10 cellular contexts compared by ENCODE assay signal in genomic region chr7:101108330-101108857, GRCh38. TPM values are rescaled to one million over a fixed set of nuclear protein-coding genes. Genes with fewer than 3 reads are reported as not detected.
DNase-seq lines count a peak whose midpoint lies in the region.
"Had no signal": no experiment of that assay in that cellular context is flagged by ENCODE, and none has a peak within 500 bp of the region (broad histone marks: within the 10 kb centered on the region; RNA-seq: fewer than 3 reads in every experiment).

No MANE protein-coding gene starts in this region.

- no peaks in the 10 kb centered on the region for H3K9me3 ChIP-seq in GM23248 (ENCODE audit: low read depth)

- no peak overlapping the region for H3K4me3 ChIP-seq in GM23248

- no peak overlapping the region for H3K4me2 ChIP-seq in GM23248 (ENCODE audit: unreplicated experiment)

- no peaks in the 10 kb centered on the region for H3K36me3 ChIP-seq in GM23248 (ENCODE audit: low read depth)

- no peaks in the 10 kb centered on the region for H4K20me1 ChIP-seq in GM23248 (ENCODE audit: insufficient read depth)

- no peaks in the 10 kb centered on the region for H3F3A ChIP-seq in GM23248 (ENCODE audit: insufficient read depth)

- no peak overlapping the region for H2AFZ ChIP-seq in GM23248

- H3K9ac ChIP-seq in GM23248 = no peak overlapping the region

- no peaks in the 10 kb centered on the region for H3K27me3 ChIP-seq in GM23248 (replicated peaks; ENCODE audit: insufficient read depth)

- no peaks in the 10 kb centered on the region for H3K9me2 ChIP-seq in GM23248 (ENCODE audit: insufficient read depth)

- WGBS in GM23248 (ENCODE audit: low coverage in 1 of 2, low lambda C conversion rate in 2 of 2, missing lambda C conversion rate in 2 of 2), 2 experiments = 90 to 92% methylated on average over 15 to 16 of the region's 16 CpGs

- DNase-seq in Ammon's horn (ENCODE audit: low spot score) (peak; percentile 64), NCI-H2227 (lab: John Stamatoyannopoulos, UW; ENCODE audit: unreplicated experiment) (peak; percentile 67), dermis blood vessel endothelial cell (peak; percentile 96), medulla oblongata (ENCODE audit: extremely low spot score) (peak; percentile 18), GM23248 (no peak), DMS114 treated with DMSO at 0.1 percent for 48 hours (lab: John Stamatoyannopoulos, UW; ENCODE audit: unreplicated experiment) (no peak), NCI-H524 (lab: John Stamatoyannopoulos, UW) (no peak)
- no peak for DNase-seq in activated CD4-positive, alpha-beta T cell treated with anti-CD3 and anti-CD28 coated beads for 1 hour
- DNase-seq: activated T-cell treated with anti-CD3 and anti-CD28 coated beads, Interleukin-2, amount 50 U/mL, for 48 hours; CD8-positive, alpha-beta T cell had no signal

- peaks cover 9% of the 10 kb centered on the region for H3K4me1 ChIP-seq in GM23248 (ENCODE audit: insufficient read depth)

- in situ Hi-C loops in GM23248 (cut with MboI) = no loop called here

- H3K79me2 ChIP-seq in GM23248 (ENCODE audit: insufficient read depth) = no peaks in the 10 kb centered on the region

- no peak overlapping the region for H3K27ac ChIP-seq in GM23248

RNA-seq across cellular contexts. Expression of gene SERPINE1, which starts 18.5 kb away (rescaled TPM):
- 289 and 399 TPM in 2 replicates for total RNA-seq in dermis blood vessel endothelial cell
- total RNA-seq in GM23248 (2014; rRNA removed; shearing (Covaris generic)) = 1,900 and 2,000 TPM in 2 replicates
- polyA plus RNA-seq in GM23248 (2016; fragmentation: Nextera tagmentation; extraction: Ambion mirVana) = 1,537 and 1,563 TPM in 2 replicates

RNA-seq across cellular contexts. Expression of gene TRIM56, which starts 23.1 kb away (rescaled TPM):
- 19.6 and 28.0 TPM in 2 replicates for total RNA-seq in dermis blood vessel endothelial cell
- total RNA-seq in GM23248 (2014; rRNA removed; shearing (Covaris generic)) = 10.3 and 11.0 TPM in 2 replicates
- polyA plus RNA-seq in GM23248 (2016; fragmentation: Nextera tagmentation; extraction: Ambion mirVana) = 8.8 and 9.2 TPM in 2 replicates

RNA-seq across cellular contexts. Expression of gene AP1S1, which starts 45.9 kb away (rescaled TPM):
- total RNA-seq in dermis blood vessel endothelial cell = 115 and 144 TPM in 2 replicates
- 198 and 236 TPM in 2 replicates for total RNA-seq in GM23248 (2014; rRNA removed; shearing (Covaris generic))
- 37.4 and 38.2 TPM in 2 replicates for polyA plus RNA-seq in GM23248 (2016; fragmentation: Nextera tagmentation; extraction: Ambion mirVana)

RNA-seq across cellular contexts. Expression of gene VGF, which starts 57.0 kb away (rescaled TPM):
- total RNA-seq in dermis blood vessel endothelial cell = not detected in 2 replicates
- 0.89 TPM in 1 of 2 replicates, not detected in the other for total RNA-seq in GM23248 (2014; rRNA removed; shearing (Covaris generic))
- polyA plus RNA-seq in GM23248 (2016; fragmentation: Nextera tagmentation; extraction: Ambion mirVana) = 0.11 TPM in 1 of 2 replicates, not detected in the other
- total RNA-seq: CD8-positive, alpha-beta T cell had no signal

Comparison
In these comparisons a context has a peak if more than half of its experiments do, and no peak if none do; other contexts are left out.
1. DNase-seq: peak in Ammon's horn (single experiment), NCI-H2227 (single experiment), dermis blood vessel endothelial cell (single experiment) and medulla oblongata (single experiment); none in GM23248 (single experiment), DMS114 treated with DMSO at 0.1 percent for 48 hours (single experiment), NCI-H524 (0 of 2) and activated CD4-positive, alpha-beta T cell treated with anti-CD3 and anti-CD28 coated beads for 1 hour (single experiment).